Comparison of ENCODE assay signal across 11 cellular contexts in genomic region chr21:44249204-44250037, GRCh38. TPM values are rescaled to one million over a fixed set of nuclear protein-coding genes. Genes with fewer than 3 reads are reported as not detected.
DNase-seq lines count a peak whose midpoint lies in the region; ATAC-seq, FAIRE-seq and TF ChIP-seq lines count a peak whose summit lies in the region.
"Not testable (repeated sequence)": the region's sequence is repeated elsewhere in the genome, so short reads cannot be mapped to it uniquely, and the experiment has no call there.
"Had no signal": no experiment of that assay in that cellular context is flagged by ENCODE, and none has a peak within 500 bp of the region (broad histone marks: within the 10 kb centered on the region; RNA-seq: fewer than 3 reads in every experiment).

No MANE protein-coding gene starts in this region.

- H3K4me3 ChIP-seq in RWPE2 (ENCODE audit: severe bottlenecking); mucosa of descending colon: not testable (repeated sequence)

- not testable (repeated sequence) for DNase-seq in HTR-8/SVneo (ENCODE audit: insufficient read length, low spot score); RWPE2 (ENCODE audit: low spot score); Right ventricle myocardium inferior (ENCODE audit: missing footprints); left lobe of liver (ENCODE audit: low spot score); mucosa of descending colon; sciatic nerve (ENCODE audit: low spot score)

- TF ChIP-seq CTCF in RWPE2 (IDR thresholded peaks at IDR 0.05; ENCODE audit: poor library complexity, severe bottlenecking); mucosa of descending colon (IDR thresholded peaks at IDR 0.05): not testable (repeated sequence)

- not testable (repeated sequence) for H3K27me3 ChIP-seq in RWPE2 (ENCODE audit: insufficient read depth, poor library complexity, severe bottlenecking)

- not testable (repeated sequence) for H3K9me3 ChIP-seq in RWPE2 (ENCODE audit: severe bottlenecking); mucosa of descending colon

- not testable (repeated sequence) for H3K27ac ChIP-seq in RWPE2 (ENCODE audit: poor library complexity, severe bottlenecking)

- not testable (repeated sequence) for H3K36me3 ChIP-seq in RWPE2 (ENCODE audit: low read depth); mucosa of descending colon (ENCODE audit: low read depth)

- intact Hi-C loops in Right ventricle myocardium inferior (cut with DNase I); mucosa of descending colon (cut with DNase I, micrococcal nuclease); sciatic nerve (cut with DNase I): not testable (repeated sequence)

- FAIRE-seq in HTR-8/SVneo (lab: Jason Lieb, UNC) = peak; percentile 96

- H3K4me1 ChIP-seq in RWPE2 (ENCODE audit: insufficient read depth, poor library complexity, severe bottlenecking); mucosa of descending colon (ENCODE audit: low read depth): not testable (repeated sequence)

- peak; percentile 48 for ATAC-seq in RWPE2 (ENCODE audit: low read depth)
- peak; percentile 53 for ATAC-seq in Right ventricle myocardium inferior
- peak; percentile 79 for ATAC-seq in left lobe of liver
- peak; percentile 47 for ATAC-seq in mucosa of descending colon
- ATAC-seq in sciatic nerve = peak; percentile 58

RNA-seq across cellular contexts. Expression of gene ICOSLG, which starts 8.7 kb away (rescaled TPM):
- total RNA-seq in Right ventricle myocardium inferior (4.9 TPM), left lobe of liver (3.8 TPM), mucosa of descending colon (1 to 10 TPM; 3.0 to 8.5 (median 6.0) TPM), sciatic nerve (5.3 TPM)

RNA-seq across cellular contexts. Expression of gene DNMT3L, which starts 12.3 kb away (rescaled TPM):
- total RNA-seq in Right ventricle myocardium inferior = not detected
- 1.1 TPM for total RNA-seq in left lobe of liver
- total RNA-seq in mucosa of descending colon = not detected
- not detected for total RNA-seq in sciatic nerve
- total RNA-seq: A673; CD4-positive, alpha-beta memory T cell; Daoy; GM23248; HT-29 had no signal

RNA-seq across cellular contexts. Expression of gene AIRE, which starts 36.3 kb away (rescaled TPM):
- total RNA-seq in Right ventricle myocardium inferior (not detected), left lobe of liver (not detected), mucosa of descending colon (under 1 TPM in 2 of 3 donors, not detected in 1; 0.12 to 0.16 TPM), sciatic nerve (0.13 TPM)
- total RNA-seq: A673; CD4-positive, alpha-beta memory T cell; Daoy; GM23248; HT-29 had no signal

RNA-seq across cellular contexts. Expression of gene PFKL, which starts 50.4 kb away (rescaled TPM):
- total RNA-seq in Right ventricle myocardium inferior = 52.5 TPM
- total RNA-seq in left lobe of liver = 97.6 TPM
- 100 to 1,000 TPM; 150 to 299 (median 237) TPM for total RNA-seq in mucosa of descending colon
- 189 TPM for total RNA-seq in sciatic nerve
